ENCODE assay signal across 1 cellular context in the genomic region with DNA sequence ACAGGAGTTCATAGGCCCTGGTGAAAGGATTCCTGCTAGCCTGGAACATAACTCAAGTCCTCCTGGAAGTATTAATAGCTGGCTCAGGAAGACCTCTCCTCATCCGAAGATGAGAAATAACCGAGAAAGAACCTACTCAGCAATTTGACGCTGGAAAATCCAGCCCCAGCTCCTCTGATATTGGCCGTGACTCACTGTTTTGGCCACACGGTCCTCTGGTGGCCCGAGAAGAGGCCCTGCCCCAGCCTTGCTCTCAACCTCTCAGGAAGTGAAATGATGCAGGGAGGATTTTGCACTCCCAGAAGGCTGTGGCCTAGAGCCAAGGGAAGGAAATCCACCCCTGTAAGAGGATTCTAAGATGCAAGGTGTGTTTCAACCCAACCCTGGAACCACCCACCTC.
TF ChIP-seq lines count a peak whose summit lies in the region.

No MANE protein-coding gene starts in this region.

TF ChIP-seq in K562, 482 proteins besides CTCF, POLR2A, EP300 and RAD21 (continued from another document):
- TF ChIP-seq, protein P1, sequence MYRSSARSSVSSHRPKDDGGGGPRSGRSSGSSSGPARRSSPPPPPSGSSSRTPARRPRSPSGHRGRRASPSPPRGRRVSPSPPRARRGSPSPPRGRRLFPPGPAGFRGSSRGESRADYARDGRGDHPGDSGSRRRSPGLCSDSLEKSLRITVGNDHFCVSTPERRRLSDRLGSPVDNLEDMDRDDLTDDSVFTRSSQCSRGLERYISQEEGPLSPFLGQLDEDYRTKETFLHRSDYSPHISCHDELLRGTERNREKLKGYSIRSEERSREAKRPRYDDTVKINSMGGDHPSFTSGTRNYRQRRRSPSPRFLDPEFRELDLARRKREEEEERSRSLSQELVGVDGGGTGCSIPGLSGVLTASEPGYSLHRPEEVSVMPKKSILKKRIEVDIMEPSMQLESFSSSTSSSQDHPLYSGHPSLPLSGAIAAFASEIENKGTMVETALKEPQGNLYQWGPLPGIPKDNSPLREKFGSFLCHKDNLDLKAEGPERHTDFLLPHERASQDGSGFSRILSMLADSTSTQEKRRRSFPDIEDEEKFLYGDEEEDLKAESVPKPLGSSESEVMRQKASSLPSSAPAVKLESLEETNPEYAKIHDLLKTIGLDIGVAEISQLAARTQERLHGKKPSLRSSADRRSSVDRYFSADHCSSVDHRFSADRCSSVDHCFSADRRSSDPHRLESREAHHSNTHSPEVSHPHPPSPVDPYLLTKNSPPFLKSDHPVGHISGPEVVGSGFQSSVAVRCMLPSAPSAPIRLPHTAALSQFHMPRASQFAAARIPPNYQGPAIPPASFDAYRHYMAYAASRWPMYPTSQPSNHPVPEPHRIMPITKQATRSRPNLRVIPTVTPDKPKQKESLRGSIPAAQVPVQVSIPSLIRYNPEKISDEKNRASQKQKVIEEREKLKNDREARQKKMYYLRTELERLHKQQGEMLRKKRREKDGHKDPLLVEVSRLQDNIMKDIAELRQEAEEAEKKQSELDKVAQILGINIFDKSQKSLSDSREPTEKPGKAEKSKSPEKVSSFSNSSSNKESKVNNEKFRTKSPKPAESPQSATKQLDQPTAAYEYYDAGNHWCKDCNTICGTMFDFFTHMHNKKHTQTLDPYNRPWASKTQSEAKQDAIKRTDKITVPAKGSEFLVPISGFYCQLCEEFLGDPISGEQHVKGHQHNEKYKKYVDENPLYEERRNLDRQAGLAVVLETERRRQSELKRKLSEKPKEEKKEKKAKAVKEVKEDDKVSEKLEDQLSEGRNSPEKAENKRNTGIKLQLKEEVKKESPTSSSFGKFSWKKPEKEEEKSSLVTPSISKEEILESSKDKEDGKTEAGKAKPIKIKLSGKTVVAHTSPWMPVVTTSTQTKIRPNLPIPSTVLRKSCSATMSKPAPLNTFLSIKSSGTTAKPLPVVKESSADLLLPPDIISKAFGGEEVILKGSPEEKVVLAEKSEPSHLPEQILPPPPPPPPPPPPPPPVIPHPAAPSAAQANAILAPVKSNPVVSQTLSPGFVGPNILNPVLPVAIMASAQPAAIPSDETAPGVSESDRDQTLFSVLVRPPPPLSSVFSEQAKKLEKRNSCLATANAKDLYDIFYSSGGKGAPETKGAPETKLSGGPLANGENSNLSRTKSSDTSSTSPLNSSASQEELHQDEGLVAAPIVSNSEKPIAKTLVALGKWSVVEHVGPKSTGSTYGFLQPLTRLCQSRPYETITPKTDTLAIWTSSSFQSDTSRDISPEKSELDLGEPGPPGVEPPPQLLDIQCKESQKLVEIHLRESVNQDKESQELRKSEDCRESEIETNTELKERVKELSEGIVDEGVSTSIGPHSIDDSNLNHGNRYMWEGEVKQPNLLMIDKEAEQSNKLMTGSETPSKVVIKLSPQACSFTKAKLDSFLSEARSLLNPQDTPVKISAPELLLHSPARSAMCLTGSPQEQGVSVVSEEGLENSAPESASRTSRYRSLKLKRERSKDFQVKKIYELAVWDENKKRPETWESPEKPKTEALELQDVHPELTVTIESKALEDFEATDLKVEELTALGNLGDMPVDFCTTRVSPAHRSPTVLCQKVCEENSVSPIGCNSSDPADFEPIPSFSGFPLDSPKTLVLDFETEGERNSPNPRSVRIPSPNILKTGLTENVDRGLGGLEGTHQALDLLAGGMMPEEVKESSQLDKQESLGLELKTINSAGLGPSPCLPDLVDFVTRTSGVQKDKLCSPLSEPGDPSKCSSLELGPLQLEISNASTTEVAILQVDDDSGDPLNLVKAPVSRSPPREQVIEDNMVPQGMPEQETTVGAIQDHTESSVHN (IDR thresholded peaks at IDR 0.05; ENCODE audit: borderline replicate concordance in 1 of 2, low read depth in 1 of 2): no peak
- TF ChIP-seq ZNF696 (CRISPR knock-in tag; conservative IDR thresholded peaks at IDR 0.05) (no peak), PPARD (CRISPR knock-in tag; IDR thresholded peaks at IDR 0.05) (no peak), YBX1 (IDR thresholded peaks at IDR 0.05) (no peak), MAFK (IDR thresholded peaks at IDR 0.05; ENCODE audit: low read length) (peak; percentile 47; the same call in 1 of the 2 replicates), PRDM10 (IDR thresholded peaks at IDR 0.05; ENCODE audit: partially characterized antibody) (no peak), PRMT5 (CRISPR knock-in tag; IDR thresholded peaks at IDR 0.05) (no peak), ZNF561 (CRISPR knock-in tag; conservative IDR thresholded peaks at IDR 0.05) (no peak), ZNF134 (CRISPR knock-in tag; conservative IDR thresholded peaks at IDR 0.05) (no peak), C11orf30 (IDR thresholded peaks at IDR 0.05; ENCODE audit: low read depth) (peak; percentile 79), MAFF (IDR thresholded peaks at IDR 0.05; ENCODE audit: low read length) (peak; percentile 47), TEAD2 (tag; IDR thresholded peaks at IDR 0.05) (no peak), FOXP4 (CRISPR knock-in tag; IDR thresholded peaks at IDR 0.05; ENCODE audit: borderline replicate concordance) (no peak), FOXM1 (IDR thresholded peaks at IDR 0.05; ENCODE audit: low read depth) (no peak), FOXM1 (CRISPR knock-in tag; IDR thresholded peaks at IDR 0.05; ENCODE audit: low read depth) (no peak), TFAM (CRISPR knock-in tag; conservative IDR thresholded peaks at IDR 0.05) (no peak), ZBTB9 (CRISPR knock-in tag; IDR thresholded peaks at IDR 0.05) (no peak), ZNF316 (IDR thresholded peaks at IDR 0.05) (peak; percentile 79), RBM15 (IDR thresholded peaks at IDR 0.05; ENCODE audit: insufficient read depth, low read length) (no peak), TAF1 (IDR thresholded peaks at IDR 0.05; ENCODE audit: control insufficient read depth, extremely low read depth, insufficient read depth, low read length, severe bottlenecking) (no peak), ELF1 (tag; IDR thresholded peaks at IDR 0.05) (no peak), BACH1 (tag; IDR thresholded peaks at IDR 0.05) (no peak), MBD1 (CRISPR knock-in tag; IDR thresholded peaks at IDR 0.05) (no peak), RFX5 (IDR thresholded peaks at IDR 0.05; ENCODE audit: low read depth, low read length) (no peak), PCBP2 (IDR thresholded peaks at IDR 0.05; ENCODE audit: low read depth, low read length, poor library complexity, severe bottlenecking) (no peak)
- TF ChIP-seq, protein P2, sequence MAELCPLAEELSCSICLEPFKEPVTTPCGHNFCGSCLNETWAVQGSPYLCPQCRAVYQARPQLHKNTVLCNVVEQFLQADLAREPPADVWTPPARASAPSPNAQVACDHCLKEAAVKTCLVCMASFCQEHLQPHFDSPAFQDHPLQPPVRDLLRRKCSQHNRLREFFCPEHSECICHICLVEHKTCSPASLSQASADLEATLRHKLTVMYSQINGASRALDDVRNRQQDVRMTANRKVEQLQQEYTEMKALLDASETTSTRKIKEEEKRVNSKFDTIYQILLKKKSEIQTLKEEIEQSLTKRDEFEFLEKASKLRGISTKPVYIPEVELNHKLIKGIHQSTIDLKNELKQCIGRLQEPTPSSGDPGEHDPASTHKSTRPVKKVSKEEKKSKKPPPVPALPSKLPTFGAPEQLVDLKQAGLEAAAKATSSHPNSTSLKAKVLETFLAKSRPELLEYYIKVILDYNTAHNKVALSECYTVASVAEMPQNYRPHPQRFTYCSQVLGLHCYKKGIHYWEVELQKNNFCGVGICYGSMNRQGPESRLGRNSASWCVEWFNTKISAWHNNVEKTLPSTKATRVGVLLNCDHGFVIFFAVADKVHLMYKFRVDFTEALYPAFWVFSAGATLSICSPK (IDR thresholded peaks at IDR 0.05; ENCODE audit: borderline replicate concordance): no peak
- TF ChIP-seq, protein P3, sequence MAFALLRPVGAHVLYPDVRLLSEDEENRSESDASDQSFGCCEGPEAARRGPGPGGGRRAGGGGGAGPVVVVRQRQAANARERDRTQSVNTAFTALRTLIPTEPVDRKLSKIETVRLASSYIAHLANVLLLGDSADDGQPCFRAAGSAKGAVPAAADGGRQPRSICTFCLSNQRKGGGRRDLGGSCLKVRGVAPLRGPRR (CRISPR knock-in tag; IDR thresholded peaks at IDR 0.05): no peak
- TF ChIP-seq, protein P4, sequence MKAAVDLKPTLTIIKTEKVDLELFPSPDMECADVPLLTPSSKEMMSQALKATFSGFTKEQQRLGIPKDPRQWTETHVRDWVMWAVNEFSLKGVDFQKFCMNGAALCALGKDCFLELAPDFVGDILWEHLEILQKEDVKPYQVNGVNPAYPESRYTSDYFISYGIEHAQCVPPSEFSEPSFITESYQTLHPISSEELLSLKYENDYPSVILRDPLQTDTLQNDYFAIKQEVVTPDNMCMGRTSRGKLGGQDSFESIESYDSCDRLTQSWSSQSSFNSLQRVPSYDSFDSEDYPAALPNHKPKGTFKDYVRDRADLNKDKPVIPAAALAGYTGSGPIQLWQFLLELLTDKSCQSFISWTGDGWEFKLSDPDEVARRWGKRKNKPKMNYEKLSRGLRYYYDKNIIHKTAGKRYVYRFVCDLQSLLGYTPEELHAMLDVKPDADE (conservative IDR thresholded peaks at IDR 0.05; ENCODE audit: control insufficient read depth, low read depth, low read length): no peak
